7 cellular contexts compared by ENCODE assay signal in the genomic region with DNA sequence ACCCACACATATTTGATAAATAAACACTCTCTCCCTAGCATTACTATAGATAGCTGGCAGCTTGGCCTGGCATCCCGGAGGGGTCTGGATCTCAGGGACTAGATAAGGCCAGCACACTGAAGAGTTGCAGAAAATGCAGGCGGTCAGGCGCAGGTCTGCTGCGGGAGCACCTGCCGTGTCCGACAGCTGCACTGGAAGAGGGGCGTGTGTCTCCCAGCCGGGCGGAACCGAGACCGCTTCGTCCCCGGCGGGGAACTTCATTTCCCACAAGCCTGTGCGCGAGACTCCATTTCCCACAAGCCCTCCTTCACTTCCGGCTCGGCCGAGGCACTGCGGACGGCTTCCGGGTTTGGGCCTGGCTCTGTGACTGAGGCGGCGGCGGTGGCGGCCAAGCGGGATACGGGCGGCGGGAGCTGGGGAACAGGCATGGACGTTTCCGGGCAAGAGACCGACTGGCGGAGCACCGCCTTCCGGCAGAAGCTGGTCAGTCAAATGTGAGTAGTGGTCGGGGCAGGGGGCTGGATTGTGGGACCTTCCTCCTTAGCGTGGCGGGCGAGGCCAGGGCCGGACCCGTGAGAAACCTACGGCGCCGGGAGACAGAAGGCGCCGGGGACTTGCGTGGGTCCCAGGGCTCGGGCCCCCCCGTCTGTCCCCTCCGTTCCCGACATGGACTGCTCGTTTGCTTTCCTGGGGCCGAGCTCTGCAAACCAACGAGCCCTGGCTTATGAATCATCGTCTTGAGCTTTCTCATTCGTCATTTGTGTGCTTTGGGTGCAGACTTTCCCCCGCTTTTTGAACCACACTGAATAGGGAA.
DNase-seq lines count a peak whose midpoint lies in the region; ATAC-seq and TF ChIP-seq lines count a peak whose summit lies in the region.

A gene with protein sequence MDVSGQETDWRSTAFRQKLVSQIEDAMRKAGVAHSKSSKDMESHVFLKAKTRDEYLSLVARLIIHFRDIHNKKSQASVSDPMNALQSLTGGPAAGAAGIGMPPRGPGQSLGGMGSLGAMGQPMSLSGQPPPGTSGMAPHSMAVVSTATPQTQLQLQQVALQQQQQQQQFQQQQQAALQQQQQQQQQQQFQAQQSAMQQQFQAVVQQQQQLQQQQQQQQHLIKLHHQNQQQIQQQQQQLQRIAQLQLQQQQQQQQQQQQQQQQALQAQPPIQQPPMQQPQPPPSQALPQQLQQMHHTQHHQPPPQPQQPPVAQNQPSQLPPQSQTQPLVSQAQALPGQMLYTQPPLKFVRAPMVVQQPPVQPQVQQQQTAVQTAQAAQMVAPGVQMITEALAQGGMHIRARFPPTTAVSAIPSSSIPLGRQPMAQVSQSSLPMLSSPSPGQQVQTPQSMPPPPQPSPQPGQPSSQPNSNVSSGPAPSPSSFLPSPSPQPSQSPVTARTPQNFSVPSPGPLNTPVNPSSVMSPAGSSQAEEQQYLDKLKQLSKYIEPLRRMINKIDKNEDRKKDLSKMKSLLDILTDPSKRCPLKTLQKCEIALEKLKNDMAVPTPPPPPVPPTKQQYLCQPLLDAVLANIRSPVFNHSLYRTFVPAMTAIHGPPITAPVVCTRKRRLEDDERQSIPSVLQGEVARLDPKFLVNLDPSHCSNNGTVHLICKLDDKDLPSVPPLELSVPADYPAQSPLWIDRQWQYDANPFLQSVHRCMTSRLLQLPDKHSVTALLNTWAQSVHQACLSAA (plus strand): TSS at position 358 of the 814 bp plus-strand sequence. CDS start 69 bp downstream, at position 427.

- peak; percentile 87 for ATAC-seq in GM18498 (IDR thresholded peaks at IDR 0.05; ENCODE audit: unreplicated experiment)
- peak; percentile 75 for ATAC-seq in HG02884 (IDR thresholded peaks at IDR 0.05; ENCODE audit: unreplicated experiment)

- DNase-seq in NCI-H2081 (lab: John Stamatoyannopoulos, UW) (peak; percentile 81 to 88), T-helper 9 cell (peak; percentile 82), astrocyte of the cerebellum (ENCODE audit: low read depth) (peak; percentile 70), hypothalamus (lab: John Stamatoyannopoulos, UW) (peak; percentile 60 to 92 (median 84)), retinal pigment epithelial cell (ENCODE audit: low read depth) (no peak)

- TF ChIP-seq CTCF in astrocyte of the cerebellum (IDR thresholded peaks at IDR 0.05; ENCODE audit: low read depth, low read length, missing control alignments) (no peak), retinal pigment epithelial cell (conservative IDR thresholded peaks at IDR 0.05; ENCODE audit: low read depth, low read length) (no peak)

- H3K4me3 ChIP-seq in astrocyte of the cerebellum (ENCODE audit: low read depth, low read length) = peak within 1 kb of the TSS; percentile 56
- H3K4me3 ChIP-seq in retinal pigment epithelial cell (ENCODE audit: low read length) = peak within 1 kb of the TSS; percentile 90

- in situ Hi-C loops in astrocyte of the cerebellum (cut with HindIII; ENCODE audit: low sequenced_read_pairs) = no loop called here
